ENCODE assay signal across 1 cellular context in genomic region chr13:110330491-110331001, GRCh38.
TF ChIP-seq lines count a peak whose summit lies in the region.

No MANE protein-coding gene starts in this region.

TF ChIP-seq in SK-N-SH treated with all-trans-retinoic acid at 6 μM for 48 hours, 23 proteins besides CTCF, POLR2A, EP300 and RAD21 (continued from another document):
- TF ChIP-seq, protein P1, sequence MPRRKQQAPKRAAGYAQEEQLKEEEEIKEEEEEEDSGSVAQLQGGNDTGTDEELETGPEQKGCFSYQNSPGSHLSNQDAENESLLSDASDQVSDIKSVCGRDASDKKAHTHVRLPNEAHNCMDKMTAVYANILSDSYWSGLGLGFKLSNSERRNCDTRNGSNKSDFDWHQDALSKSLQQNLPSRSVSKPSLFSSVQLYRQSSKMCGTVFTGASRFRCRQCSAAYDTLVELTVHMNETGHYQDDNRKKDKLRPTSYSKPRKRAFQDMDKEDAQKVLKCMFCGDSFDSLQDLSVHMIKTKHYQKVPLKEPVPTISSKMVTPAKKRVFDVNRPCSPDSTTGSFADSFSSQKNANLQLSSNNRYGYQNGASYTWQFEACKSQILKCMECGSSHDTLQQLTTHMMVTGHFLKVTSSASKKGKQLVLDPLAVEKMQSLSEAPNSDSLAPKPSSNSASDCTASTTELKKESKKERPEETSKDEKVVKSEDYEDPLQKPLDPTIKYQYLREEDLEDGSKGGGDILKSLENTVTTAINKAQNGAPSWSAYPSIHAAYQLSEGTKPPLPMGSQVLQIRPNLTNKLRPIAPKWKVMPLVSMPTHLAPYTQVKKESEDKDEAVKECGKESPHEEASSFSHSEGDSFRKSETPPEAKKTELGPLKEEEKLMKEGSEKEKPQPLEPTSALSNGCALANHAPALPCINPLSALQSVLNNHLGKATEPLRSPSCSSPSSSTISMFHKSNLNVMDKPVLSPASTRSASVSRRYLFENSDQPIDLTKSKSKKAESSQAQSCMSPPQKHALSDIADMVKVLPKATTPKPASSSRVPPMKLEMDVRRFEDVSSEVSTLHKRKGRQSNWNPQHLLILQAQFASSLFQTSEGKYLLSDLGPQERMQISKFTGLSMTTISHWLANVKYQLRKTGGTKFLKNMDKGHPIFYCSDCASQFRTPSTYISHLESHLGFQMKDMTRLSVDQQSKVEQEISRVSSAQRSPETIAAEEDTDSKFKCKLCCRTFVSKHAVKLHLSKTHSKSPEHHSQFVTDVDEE (CRISPR knock-in tag; IDR thresholded peaks at IDR 0.05) = no peak
